In genomic region chr16:1929578-1930337, GRCh38 we compare ENCODE assay signal across 1 cellular context.
TF ChIP-seq lines count a peak whose summit lies in the region.

No MANE protein-coding gene starts in this region.

TF ChIP-seq in K562, 482 proteins besides CTCF, POLR2A, EP300 and RAD21 (continued from another document and continues in another):
- TF ChIP-seq ZNF639 (CRISPR knock-in tag; conservative IDR thresholded peaks at IDR 0.05 in 1 of 2, IDR thresholded peaks at IDR 0.05 in 1 of 2) (no peak), U2AF2 (optimal IDR thresholded peaks at IDR 0.05; ENCODE audit: low read depth, low read length) (no peak), NCOA6 (IDR thresholded peaks at IDR 0.05) (no peak), SAP30 (IDR thresholded peaks at IDR 0.05; ENCODE audit: borderline replicate concordance, insufficient read depth, low read depth, low read length, poor library complexity, severe bottlenecking) (no peak), ZNF75A (CRISPR knock-in tag; IDR thresholded peaks at IDR 0.05) (no peak), ZNF778 (CRISPR knock-in tag; IDR thresholded peaks at IDR 0.05) (no peak), CREB3 (tag; conservative IDR thresholded peaks at IDR 0.05; ENCODE audit: low read depth) (0 out of 2 replicates have a peak, but pooled peaks have one; percentile 59), SMAD4 (CRISPR knock-in tag; conservative IDR thresholded peaks at IDR 0.05) (peak; percentile 63), TGIF2 (CRISPR knock-in tag; IDR thresholded peaks at IDR 0.05) (no peak; the same call in 1 of the 2 replicates), ARID2 (IDR thresholded peaks at IDR 0.05) (no peak), ZNF583 (CRISPR knock-in tag; IDR thresholded peaks at IDR 0.05) (no peak), BACH1 (tag; IDR thresholded peaks at IDR 0.05) (no peak), TBP (optimal IDR thresholded peaks at IDR 0.05; ENCODE audit: low read depth, low read length) (peak; percentile 49), BHLHE40 (IDR thresholded peaks at IDR 0.05; ENCODE audit: low read length) (peak; percentile 44), ZBTB33 (CRISPR knock-in tag; IDR thresholded peaks at IDR 0.05) (peak; percentile 96), BRF2 (IDR thresholded peaks at IDR 0.05; ENCODE audit: borderline replicate concordance, insufficient read depth, insufficient read length) (no peak), SNRNP70 (optimal IDR thresholded peaks at IDR 0.05; ENCODE audit: low read depth, low read length) (no peak), ZFP1 (CRISPR knock-in tag; IDR thresholded peaks at IDR 0.05) (no peak), C11orf30 (IDR thresholded peaks at IDR 0.05; ENCODE audit: low read depth) (no peak), BDP1 (IDR thresholded peaks at IDR 0.05; ENCODE audit: insufficient read depth, insufficient read length) (no peak), L3MBTL2 (IDR thresholded peaks at IDR 0.05) (peak; percentile 100), XRCC3 (IDR thresholded peaks at IDR 0.05) (no peak), ATF4 (CRISPR knock-in tag; IDR thresholded peaks at IDR 0.05) (no peak), POLR2AphosphoS2 (IDR thresholded peaks at IDR 0.05; ENCODE audit: low read length) (no peak), ZSCAN32 (CRISPR knock-in tag; IDR thresholded peaks at IDR 0.05) (no peak)
- TF ChIP-seq, protein P1, sequence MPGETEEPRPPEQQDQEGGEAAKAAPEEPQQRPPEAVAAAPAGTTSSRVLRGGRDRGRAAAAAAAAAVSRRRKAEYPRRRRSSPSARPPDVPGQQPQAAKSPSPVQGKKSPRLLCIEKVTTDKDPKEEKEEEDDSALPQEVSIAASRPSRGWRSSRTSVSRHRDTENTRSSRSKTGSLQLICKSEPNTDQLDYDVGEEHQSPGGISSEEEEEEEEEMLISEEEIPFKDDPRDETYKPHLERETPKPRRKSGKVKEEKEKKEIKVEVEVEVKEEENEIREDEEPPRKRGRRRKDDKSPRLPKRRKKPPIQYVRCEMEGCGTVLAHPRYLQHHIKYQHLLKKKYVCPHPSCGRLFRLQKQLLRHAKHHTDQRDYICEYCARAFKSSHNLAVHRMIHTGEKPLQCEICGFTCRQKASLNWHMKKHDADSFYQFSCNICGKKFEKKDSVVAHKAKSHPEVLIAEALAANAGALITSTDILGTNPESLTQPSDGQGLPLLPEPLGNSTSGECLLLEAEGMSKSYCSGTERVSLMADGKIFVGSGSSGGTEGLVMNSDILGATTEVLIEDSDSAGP (CRISPR knock-in tag; IDR thresholded peaks at IDR 0.05) = no peak
- TF ChIP-seq, protein P2, sequence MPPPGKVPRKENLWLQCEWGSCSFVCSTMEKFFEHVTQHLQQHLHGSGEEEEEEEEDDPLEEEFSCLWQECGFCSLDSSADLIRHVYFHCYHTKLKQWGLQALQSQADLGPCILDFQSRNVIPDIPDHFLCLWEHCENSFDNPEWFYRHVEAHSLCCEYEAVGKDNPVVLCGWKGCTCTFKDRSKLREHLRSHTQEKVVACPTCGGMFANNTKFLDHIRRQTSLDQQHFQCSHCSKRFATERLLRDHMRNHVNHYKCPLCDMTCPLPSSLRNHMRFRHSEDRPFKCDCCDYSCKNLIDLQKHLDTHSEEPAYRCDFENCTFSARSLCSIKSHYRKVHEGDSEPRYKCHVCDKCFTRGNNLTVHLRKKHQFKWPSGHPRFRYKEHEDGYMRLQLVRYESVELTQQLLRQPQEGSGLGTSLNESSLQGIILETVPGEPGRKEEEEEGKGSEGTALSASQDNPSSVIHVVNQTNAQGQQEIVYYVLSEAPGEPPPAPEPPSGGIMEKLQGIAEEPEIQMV (tag; conservative IDR thresholded peaks at IDR 0.05; ENCODE audit: low read depth) = no peak
- TF ChIP-seq, protein P3, sequence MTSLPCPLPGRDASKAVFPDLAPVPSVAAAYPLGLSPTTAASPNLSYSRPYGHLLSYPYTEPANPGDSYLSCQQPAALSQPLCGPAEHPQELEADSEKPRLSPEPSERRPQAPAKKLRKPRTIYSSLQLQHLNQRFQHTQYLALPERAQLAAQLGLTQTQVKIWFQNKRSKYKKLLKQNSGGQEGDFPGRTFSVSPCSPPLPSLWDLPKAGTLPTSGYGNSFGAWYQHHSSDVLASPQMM (CRISPR knock-in tag; IDR thresholded peaks at IDR 0.05) = no peak
- TF ChIP-seq, protein P4, sequence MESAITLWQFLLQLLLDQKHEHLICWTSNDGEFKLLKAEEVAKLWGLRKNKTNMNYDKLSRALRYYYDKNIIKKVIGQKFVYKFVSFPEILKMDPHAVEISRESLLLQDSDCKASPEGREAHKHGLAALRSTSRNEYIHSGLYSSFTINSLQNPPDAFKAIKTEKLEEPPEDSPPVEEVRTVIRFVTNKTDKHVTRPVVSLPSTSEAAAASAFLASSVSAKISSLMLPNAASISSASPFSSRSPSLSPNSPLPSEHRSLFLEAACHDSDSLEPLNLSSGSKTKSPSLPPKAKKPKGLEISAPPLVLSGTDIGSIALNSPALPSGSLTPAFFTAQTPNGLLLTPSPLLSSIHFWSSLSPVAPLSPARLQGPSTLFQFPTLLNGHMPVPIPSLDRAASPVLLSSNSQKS (CRISPR knock-in tag; IDR thresholded peaks at IDR 0.05) = no peak
- TF ChIP-seq, protein P5, sequence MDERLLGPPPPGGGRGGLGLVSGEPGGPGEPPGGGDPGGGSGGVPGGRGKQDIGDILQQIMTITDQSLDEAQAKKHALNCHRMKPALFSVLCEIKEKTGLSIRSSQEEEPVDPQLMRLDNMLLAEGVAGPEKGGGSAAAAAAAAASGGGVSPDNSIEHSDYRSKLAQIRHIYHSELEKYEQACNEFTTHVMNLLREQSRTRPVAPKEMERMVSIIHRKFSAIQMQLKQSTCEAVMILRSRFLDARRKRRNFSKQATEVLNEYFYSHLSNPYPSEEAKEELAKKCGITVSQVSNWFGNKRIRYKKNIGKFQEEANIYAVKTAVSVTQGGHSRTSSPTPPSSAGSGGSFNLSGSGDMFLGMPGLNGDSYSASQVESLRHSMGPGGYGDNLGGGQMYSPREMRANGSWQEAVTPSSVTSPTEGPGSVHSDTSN (CRISPR knock-in tag; IDR thresholded peaks at IDR 0.05; ENCODE audit: low read depth) = no peak
- TF ChIP-seq, protein P5 (tag; conservative IDR thresholded peaks at IDR 0.05; ENCODE audit: low read depth) = no peak
- TF ChIP-seq, protein P6, sequence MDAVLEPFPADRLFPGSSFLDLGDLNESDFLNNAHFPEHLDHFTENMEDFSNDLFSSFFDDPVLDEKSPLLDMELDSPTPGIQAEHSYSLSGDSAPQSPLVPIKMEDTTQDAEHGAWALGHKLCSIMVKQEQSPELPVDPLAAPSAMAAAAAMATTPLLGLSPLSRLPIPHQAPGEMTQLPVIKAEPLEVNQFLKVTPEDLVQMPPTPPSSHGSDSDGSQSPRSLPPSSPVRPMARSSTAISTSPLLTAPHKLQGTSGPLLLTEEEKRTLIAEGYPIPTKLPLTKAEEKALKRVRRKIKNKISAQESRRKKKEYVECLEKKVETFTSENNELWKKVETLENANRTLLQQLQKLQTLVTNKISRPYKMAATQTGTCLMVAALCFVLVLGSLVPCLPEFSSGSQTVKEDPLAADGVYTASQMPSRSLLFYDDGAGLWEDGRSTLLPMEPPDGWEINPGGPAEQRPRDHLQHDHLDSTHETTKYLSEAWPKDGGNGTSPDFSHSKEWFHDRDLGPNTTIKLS (IDR thresholded peaks at IDR 0.05; ENCODE audit: borderline replicate concordance, low read depth) = peak; percentile 63
- TF ChIP-seq, protein P7, sequence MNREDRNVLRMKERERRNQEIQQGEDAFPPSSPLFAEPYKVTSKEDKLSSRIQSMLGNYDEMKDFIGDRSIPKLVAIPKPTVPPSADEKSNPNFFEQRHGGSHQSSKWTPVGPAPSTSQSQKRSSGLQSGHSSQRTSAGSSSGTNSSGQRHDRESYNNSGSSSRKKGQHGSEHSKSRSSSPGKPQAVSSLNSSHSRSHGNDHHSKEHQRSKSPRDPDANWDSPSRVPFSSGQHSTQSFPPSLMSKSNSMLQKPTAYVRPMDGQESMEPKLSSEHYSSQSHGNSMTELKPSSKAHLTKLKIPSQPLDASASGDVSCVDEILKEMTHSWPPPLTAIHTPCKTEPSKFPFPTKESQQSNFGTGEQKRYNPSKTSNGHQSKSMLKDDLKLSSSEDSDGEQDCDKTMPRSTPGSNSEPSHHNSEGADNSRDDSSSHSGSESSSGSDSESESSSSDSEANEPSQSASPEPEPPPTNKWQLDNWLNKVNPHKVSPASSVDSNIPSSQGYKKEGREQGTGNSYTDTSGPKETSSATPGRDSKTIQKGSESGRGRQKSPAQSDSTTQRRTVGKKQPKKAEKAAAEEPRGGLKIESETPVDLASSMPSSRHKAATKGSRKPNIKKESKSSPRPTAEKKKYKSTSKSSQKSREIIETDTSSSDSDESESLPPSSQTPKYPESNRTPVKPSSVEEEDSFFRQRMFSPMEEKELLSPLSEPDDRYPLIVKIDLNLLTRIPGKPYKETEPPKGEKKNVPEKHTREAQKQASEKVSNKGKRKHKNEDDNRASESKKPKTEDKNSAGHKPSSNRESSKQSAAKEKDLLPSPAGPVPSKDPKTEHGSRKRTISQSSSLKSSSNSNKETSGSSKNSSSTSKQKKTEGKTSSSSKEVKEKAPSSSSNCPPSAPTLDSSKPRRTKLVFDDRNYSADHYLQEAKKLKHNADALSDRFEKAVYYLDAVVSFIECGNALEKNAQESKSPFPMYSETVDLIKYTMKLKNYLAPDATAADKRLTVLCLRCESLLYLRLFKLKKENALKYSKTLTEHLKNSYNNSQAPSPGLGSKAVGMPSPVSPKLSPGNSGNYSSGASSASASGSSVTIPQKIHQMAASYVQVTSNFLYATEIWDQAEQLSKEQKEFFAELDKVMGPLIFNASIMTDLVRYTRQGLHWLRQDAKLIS (CRISPR knock-in tag; IDR thresholded peaks at IDR 0.05) = no peak
- TF ChIP-seq, protein P8, sequence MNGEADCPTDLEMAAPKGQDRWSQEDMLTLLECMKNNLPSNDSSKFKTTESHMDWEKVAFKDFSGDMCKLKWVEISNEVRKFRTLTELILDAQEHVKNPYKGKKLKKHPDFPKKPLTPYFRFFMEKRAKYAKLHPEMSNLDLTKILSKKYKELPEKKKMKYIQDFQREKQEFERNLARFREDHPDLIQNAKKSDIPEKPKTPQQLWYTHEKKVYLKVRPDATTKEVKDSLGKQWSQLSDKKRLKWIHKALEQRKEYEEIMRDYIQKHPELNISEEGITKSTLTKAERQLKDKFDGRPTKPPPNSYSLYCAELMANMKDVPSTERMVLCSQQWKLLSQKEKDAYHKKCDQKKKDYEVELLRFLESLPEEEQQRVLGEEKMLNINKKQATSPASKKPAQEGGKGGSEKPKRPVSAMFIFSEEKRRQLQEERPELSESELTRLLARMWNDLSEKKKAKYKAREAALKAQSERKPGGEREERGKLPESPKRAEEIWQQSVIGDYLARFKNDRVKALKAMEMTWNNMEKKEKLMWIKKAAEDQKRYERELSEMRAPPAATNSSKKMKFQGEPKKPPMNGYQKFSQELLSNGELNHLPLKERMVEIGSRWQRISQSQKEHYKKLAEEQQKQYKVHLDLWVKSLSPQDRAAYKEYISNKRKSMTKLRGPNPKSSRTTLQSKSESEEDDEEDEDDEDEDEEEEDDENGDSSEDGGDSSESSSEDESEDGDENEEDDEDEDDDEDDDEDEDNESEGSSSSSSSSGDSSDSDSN (IDR thresholded peaks at IDR 0.05; ENCODE audit: borderline replicate concordance in 1 of 2, low read depth in 2 of 2, low read length in 2 of 2) = 0 out of 4 replicates have a peak, but pooled peaks of 1 of the 2 experiments have one; percentile 73
